In the genomic region with DNA sequence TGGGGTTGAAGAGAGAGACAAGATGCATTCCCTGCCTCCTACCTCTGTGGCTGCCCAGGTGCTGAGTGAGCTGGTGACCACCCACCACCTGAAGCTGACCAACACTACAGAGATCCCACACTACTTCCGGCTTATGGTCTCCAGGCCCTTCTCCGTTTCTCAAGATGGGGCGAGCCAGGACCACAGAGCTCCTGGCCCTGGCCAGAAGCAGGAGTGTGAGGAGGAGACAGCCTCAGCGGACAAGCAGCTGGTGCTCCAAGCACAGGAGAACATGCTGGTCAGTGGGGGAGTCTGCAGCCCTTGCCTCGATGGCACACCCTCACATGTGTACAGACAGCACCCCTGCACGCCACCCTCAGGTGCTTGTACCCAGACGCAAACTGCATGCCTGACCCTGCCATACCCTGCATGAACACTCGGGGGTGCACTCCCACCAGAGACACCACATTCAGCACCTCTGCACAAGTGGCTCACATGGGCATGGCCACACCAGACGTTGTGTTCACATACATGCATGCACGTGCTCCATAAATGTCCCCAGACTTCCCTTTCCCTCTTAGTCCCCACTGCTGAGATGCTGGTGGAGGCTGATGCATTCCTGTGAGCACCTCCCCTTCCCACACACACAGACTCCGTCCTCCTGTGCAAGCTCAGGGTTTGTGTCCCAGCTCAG, we compare ENCODE assay signal across 8 cellular contexts. TPM values are rescaled to one million over a fixed set of nuclear protein-coding genes. Genes with fewer than 3 reads are reported as not detected.
DNase-seq lines count a peak whose midpoint lies in the region; ATAC-seq and TF ChIP-seq lines count a peak whose summit lies in the region.

No MANE protein-coding gene starts in this region.

- H3K4me3 Mint-ChIP-seq in activated CD8-positive, alpha-beta memory T cell treated with anti-CD3 and anti-CD28 coated beads, Interleukin-2, amount 10 ng/mL, durations not matched to agents 7 days and 5 days: no peak overlapping the region
- no peak overlapping the region for H3K4me3 Mint-ChIP-seq in nephron progenitor cell

- CTCF ChIA-PET in activated CD8-positive, alpha-beta memory T cell treated with anti-CD3 and anti-CD28 coated beads, Interleukin-2, amount 10 ng/mL, durations not matched to agents 7 days and 5 days (lab: Charles Lee): interaction anchor here (0.6 to 4.5 kb wide), 21 partner anchors 11 to 378 kb away, joined by 3 to 28 read pairs (median 3); a partner anchor contains a TSS

- DNase-seq in NK-92 treated with Interleukin-12 subunit alpha and Interleukin-12 subunit beta, amount 100 ng/mL, for 24 hours (lab: John Stamatoyannopoulos, UW): peak; percentile 20
- DNase-seq in NK-92 (lab: John Stamatoyannopoulos, UW; ENCODE audit: unreplicated experiment) (no peak), NCI-H460 (ENCODE audit: extremely low read depth, low read depth) (peak; percentile 51), erythroblast (lab: John Stamatoyannopoulos, UW) (peak; percentile 72 to 81), nephron progenitor cell (peak; percentile 37), superior temporal gyrus (ENCODE audit: extremely low spot score) (peak; percentile 46)
- DNase-seq in activated CD8-positive, alpha-beta memory T cell treated with anti-CD3 and anti-CD28 coated beads, Interleukin-2, amount 10 ng/mL, durations not matched to agents 7 days and 5 days: peak; percentile 84

- no peaks in the 10 kb centered on the region for H3K9me3 Mint-ChIP-seq in activated CD8-positive, alpha-beta memory T cell treated with anti-CD3 and anti-CD28 coated beads, Interleukin-2, amount 10 ng/mL, durations not matched to agents 7 days and 5 days (ENCODE audit: low read depth)
- no peaks in the 10 kb centered on the region for H3K9me3 Mint-ChIP-seq in nephron progenitor cell

- peaks cover 7% of the 10 kb centered on the region for H3K36me3 Mint-ChIP-seq in activated CD8-positive, alpha-beta memory T cell treated with anti-CD3 and anti-CD28 coated beads, Interleukin-2, amount 10 ng/mL, durations not matched to agents 7 days and 5 days
- peaks cover 11% of the 10 kb centered on the region for H3K36me3 Mint-ChIP-seq in nephron progenitor cell (ENCODE audit: low read depth)

- no peak for TF ChIP-seq POLR2A in erythroblast (IDR thresholded peaks at IDR 0.05; ENCODE audit: low read length)

- TF ChIP-seq CTCF in nephron progenitor cell (IDR thresholded peaks at IDR 0.05): peak; percentile 44

- no peaks in the 10 kb centered on the region for H3K27me3 Mint-ChIP-seq in activated CD8-positive, alpha-beta memory T cell treated with anti-CD3 and anti-CD28 coated beads, Interleukin-2, amount 10 ng/mL, durations not matched to agents 7 days and 5 days
- H3K27me3 Mint-ChIP-seq in nephron progenitor cell (ENCODE audit: low read depth, poor library complexity): peaks cover 6% of the 10 kb centered on the region

- peak; percentile 74 for ATAC-seq in HG02678 (IDR thresholded peaks at IDR 0.05; ENCODE audit: unreplicated experiment)
- ATAC-seq in activated CD8-positive, alpha-beta memory T cell treated with anti-CD3 and anti-CD28 coated beads, Interleukin-2, amount 10 ng/mL, durations not matched to agents 7 days and 5 days: peak; percentile 87

- peaks cover 4% of the 10 kb centered on the region for H3K4me1 Mint-ChIP-seq in activated CD8-positive, alpha-beta memory T cell treated with anti-CD3 and anti-CD28 coated beads, Interleukin-2, amount 10 ng/mL, durations not matched to agents 7 days and 5 days
- H3K4me1 Mint-ChIP-seq in nephron progenitor cell: peaks cover 7% of the 10 kb centered on the region

- H3K27ac Mint-ChIP-seq in activated CD8-positive, alpha-beta memory T cell treated with anti-CD3 and anti-CD28 coated beads, Interleukin-2, amount 10 ng/mL, durations not matched to agents 7 days and 5 days: no peak overlapping the region
- no peak overlapping the region for H3K27ac Mint-ChIP-seq in nephron progenitor cell

RNA-seq across cellular contexts. Expression of a gene that starts 19.0 kb away (rescaled TPM):
- total RNA-seq in NCI-H460 (2014; rRNA removed; shearing (Covaris generic)): 8.0 and 13.5 TPM in 2 replicates
- polyA plus RNA-seq in NCI-H460 (2014; cell fraction: nucleus; rRNA removed): 16.6 and 20.6 TPM in 2 replicates
- total RNA-seq in activated CD8-positive, alpha-beta memory T cell treated with anti-CD3 and anti-CD28 coated beads, Interleukin-2, amount 10 ng/mL, durations not matched to agents 7 days and 5 days: 10 to 100 TPM; 91.3 to 91.7 TPM

RNA-seq across cellular contexts. Expression of a gene that starts 20.6 kb away (rescaled TPM):
- 5.9 and 8.3 TPM in 2 replicates for total RNA-seq in NCI-H460 (2014; rRNA removed; shearing (Covaris generic))
- 0.91 and 8.1 TPM in 2 replicates for polyA plus RNA-seq in NCI-H460 (2014; cell fraction: nucleus; rRNA removed)
- 10 to 100 TPM; 69.3 to 70.3 TPM for total RNA-seq in activated CD8-positive, alpha-beta memory T cell treated with anti-CD3 and anti-CD28 coated beads, Interleukin-2, amount 10 ng/mL, durations not matched to agents 7 days and 5 days

RNA-seq across cellular contexts. Expression of a gene that starts 47.5 kb away (rescaled TPM):
- total RNA-seq in NCI-H460 (2014; rRNA removed; shearing (Covaris generic)): 35.2 and 42.4 TPM in 2 replicates
- 15.4 and 18.1 TPM in 2 replicates for polyA plus RNA-seq in NCI-H460 (2014; cell fraction: nucleus; rRNA removed)
- 10 to 100 TPM; 47.8 to 56.3 TPM for total RNA-seq in activated CD8-positive, alpha-beta memory T cell treated with anti-CD3 and anti-CD28 coated beads, Interleukin-2, amount 10 ng/mL, durations not matched to agents 7 days and 5 days
